Comparison of ENCODE assay signal across 21 cellular contexts in the genomic region with DNA sequence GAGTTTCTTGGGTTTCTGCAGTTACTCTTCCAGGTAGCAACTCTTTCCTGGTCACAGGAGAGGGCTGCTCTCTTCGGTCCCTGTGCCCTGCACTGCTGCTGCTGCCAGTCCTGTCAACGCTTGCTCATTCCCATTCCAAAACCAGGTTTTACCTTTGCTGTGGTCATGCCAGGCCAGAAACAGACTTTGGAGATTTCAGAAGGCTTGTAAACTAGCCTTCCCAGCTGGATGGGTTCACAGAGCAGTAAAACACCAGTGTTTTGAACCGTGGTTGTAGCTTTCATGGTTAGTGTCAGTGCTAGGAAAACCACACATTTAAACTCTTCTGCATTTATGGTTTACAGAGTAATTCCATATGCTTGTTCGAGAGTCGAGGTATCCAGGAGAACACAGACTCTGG.
"Had no signal": no experiment of that assay in that cellular context is flagged by ENCODE, and none has a peak within 500 bp of the region (broad histone marks: within the 10 kb centered on the region; RNA-seq: fewer than 3 reads in every experiment).

No MANE protein-coding gene starts in this region.

- H3K9me3 ChIP-seq: ascending aorta, gastrocnemius medialis, psoas muscle, testis, uterus had no signal

- H3K36me3 ChIP-seq: gastrocnemius medialis, uterus had no signal

- H3K4me1 ChIP-seq: ascending aorta, uterus had no signal

- H3K4me3 Mint-ChIP-seq: activated CD8-positive, alpha-beta memory T cell treated with anti-CD3 and anti-CD28 coated beads, Interleukin-2, amount 10 ng/mL, durations not matched to agents 7 days and 5 days; activated naive CD8-positive, alpha-beta T cell treated with anti-CD3 and anti-CD28 coated beads, Interleukin-2, amount 10 ng/mL, durations not matched to agents 7 days and 5 days; activated T-cell treated with anti-CD3 and anti-CD28 coated beads, Interleukin-2, amount 50 U/mL, for 72 hours; stimulated activated naive CD8-positive, alpha-beta T cell treated with anti-CD3 and anti-CD28 coated beads, Interleukin-15, Interleukin-2, amounts not matched to agents 100 ng/mL and 50 ng/mL, for 24 hours had no signal

- H3K27ac ChIP-seq: ascending aorta, coronary artery, gastrocnemius medialis, psoas muscle, testis, uterus had no signal

- H3K4me3 ChIP-seq: ascending aorta, coronary artery, gastrocnemius medialis, heart right ventricle, lung, psoas muscle, testis, uterus had no signal

- DNase-seq: activated CD8-positive, alpha-beta memory T cell treated with anti-CD3 and anti-CD28 coated beads, Interleukin-2, amount 10 ng/mL, durations not matched to agents 7 days and 5 days; activated naive CD8-positive, alpha-beta T cell treated with anti-CD3 and anti-CD28 coated beads, Interleukin-2, amount 10 ng/mL, durations not matched to agents 7 days and 5 days; activated T-cell treated with anti-CD3 and anti-CD28 coated beads, Interleukin-2, amount 50 U/mL, for 72 hours; effector CD8-positive, alpha-beta T cell; gastrocnemius medialis; heart right ventricle; kidney; midbrain; naive B cell; psoas muscle; stimulated activated CD4-positive, alpha-beta T cell treated with anti-CD3 and anti-CD28 coated beads, Interleukin-12 subunit alpha, Interleukin-12 subunit beta, amount 100 ng/mL, for 4 hours; stimulated activated CD4-positive, alpha-beta T cell treated with anti-CD3 and anti-CD28 coated beads, Interleukin-2, amount 100 ng/mL, for 48 hours; stimulated activated CD8-positive, alpha-beta memory T cell treated with anti-CD3 and anti-CD28 coated beads, Interleukin-4, amount 100 ng/mL, for 48 hours; T-helper 2 cell; testis; uterus had no signal

- H3K27me3 Mint-ChIP-seq: activated CD8-positive, alpha-beta memory T cell treated with anti-CD3 and anti-CD28 coated beads, Interleukin-2, amount 10 ng/mL, durations not matched to agents 7 days and 5 days; activated naive CD8-positive, alpha-beta T cell treated with anti-CD3 and anti-CD28 coated beads, Interleukin-2, amount 10 ng/mL, durations not matched to agents 7 days and 5 days; naive B cell; stimulated activated naive CD8-positive, alpha-beta T cell treated with anti-CD3 and anti-CD28 coated beads, Interleukin-15, Interleukin-2, amounts not matched to agents 100 ng/mL and 50 ng/mL, for 24 hours had no signal

- H3K9me3 Mint-ChIP-seq: activated naive CD8-positive, alpha-beta T cell treated with anti-CD3 and anti-CD28 coated beads, Interleukin-2, amount 10 ng/mL, durations not matched to agents 7 days and 5 days; activated T-cell treated with anti-CD3 and anti-CD28 coated beads, Interleukin-2, amount 50 U/mL, for 72 hours; naive B cell; stimulated activated naive CD8-positive, alpha-beta T cell treated with anti-CD3 and anti-CD28 coated beads, Interleukin-15, Interleukin-2, amounts not matched to agents 100 ng/mL and 50 ng/mL, for 24 hours had no signal

- H3K27me3 ChIP-seq: ascending aorta, gastrocnemius medialis, heart right ventricle, testis, uterus had no signal

- ATAC-seq: activated CD4-positive, CD25-positive, alpha-beta regulatory T cell treated with anti-CD3 and anti-CD28 coated beads, Interleukin-2, amount 50 U/mL, for 24 hours; activated CD8-positive, alpha-beta memory T cell treated with anti-CD3 and anti-CD28 coated beads, Interleukin-2, amount 10 ng/mL, durations not matched to agents 7 days and 5 days; activated T-cell treated with anti-CD3 and anti-CD28 coated beads, Interleukin-2, amount 50 U/mL, for 72 hours; gastrocnemius medialis had no signal

- H3K36me3 Mint-ChIP-seq: naive B cell had no signal

- H3K27ac Mint-ChIP-seq: activated CD8-positive, alpha-beta memory T cell treated with anti-CD3 and anti-CD28 coated beads, Interleukin-2, amount 10 ng/mL, durations not matched to agents 7 days and 5 days; activated naive CD8-positive, alpha-beta T cell treated with anti-CD3 and anti-CD28 coated beads, Interleukin-2, amount 10 ng/mL, durations not matched to agents 7 days and 5 days; activated T-cell treated with anti-CD3 and anti-CD28 coated beads, Interleukin-2, amount 50 U/mL, for 72 hours; stimulated activated naive CD8-positive, alpha-beta T cell treated with anti-CD3 and anti-CD28 coated beads, Interleukin-15, Interleukin-2, amounts not matched to agents 100 ng/mL and 50 ng/mL, for 24 hours had no signal
